ENCODE assay signal across 15 cellular contexts in the genomic region with DNA sequence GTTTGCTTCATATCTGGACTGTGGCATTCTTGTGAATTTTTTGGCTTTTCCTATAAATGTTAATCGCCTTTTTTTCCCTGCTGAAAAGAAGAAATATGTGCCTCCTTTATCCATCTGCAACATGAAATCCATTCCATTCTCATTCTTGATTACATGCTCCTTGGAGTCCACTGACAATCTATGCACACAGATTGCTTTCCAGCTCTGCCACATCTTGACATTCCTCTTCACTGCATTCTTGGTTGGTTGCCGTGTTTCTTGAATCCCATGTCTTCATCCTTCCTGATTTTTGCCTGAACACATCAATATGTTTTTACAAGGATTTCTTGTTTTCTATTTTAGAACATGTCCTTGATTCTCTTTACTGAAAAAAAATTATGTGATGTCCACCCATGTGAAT.
"Had no signal": no experiment of that assay in that cellular context is flagged by ENCODE, and none has a peak within 500 bp of the region (broad histone marks: within the 10 kb centered on the region; RNA-seq: fewer than 3 reads in every experiment).

No MANE protein-coding gene starts in this region.

- DNase-seq: activated CD4-positive, alpha-beta T cell treated with anti-CD3 and anti-CD28 coated beads, Interleukin-2, amount 10 ng/mL, durations not matched to agents 7 days and 5 days; activated CD4-positive, CD25-positive, alpha-beta regulatory T cell; activated CD8-positive, alpha-beta memory T cell treated with anti-CD3 and anti-CD28 coated beads for 24 hours; activated naive CD4-positive, alpha-beta T cell treated with anti-CD3 and anti-CD28 coated beads, Interleukin-2, amount 10 ng/mL, durations not matched to agents 7 days and 5 days; activated T-cell treated with anti-CD3 and anti-CD28 coated beads for 4 hours; adrenal gland; dorsolateral prefrontal cortex; mesendoderm; pancreas; stimulated activated CD4-positive, alpha-beta T cell treated with anti-CD3 and anti-CD28 coated beads, Interleukin-4, amount 100 ng/mL, for 4 hours; stimulated activated naive CD8-positive, alpha-beta T cell treated with anti-CD3 and anti-CD28 coated beads, Interleukin-15, amount 100 ng/mL, for 72 hours; T-helper 2 cell; uterus had no signal

- H3K9me3 Mint-ChIP-seq: activated CD4-positive, alpha-beta T cell treated with anti-CD3 and anti-CD28 coated beads, Interleukin-2, amount 10 ng/mL, durations not matched to agents 7 days and 5 days; activated naive CD4-positive, alpha-beta T cell treated with anti-CD3 and anti-CD28 coated beads, Interleukin-2, amount 10 ng/mL, durations not matched to agents 7 days and 5 days; activated T-helper 17 cell treated with anti-CD3 and anti-CD28 coated beads, Interleukin-2, amount 50 U/mL, for 72 hours; stimulated activated naive CD8-positive, alpha-beta T cell treated with anti-CD3 and anti-CD28 coated beads, Interleukin-15, amount 100 ng/mL, for 72 hours had no signal

- H3K27me3 ChIP-seq: adrenal gland, dorsolateral prefrontal cortex, pancreas, uterus had no signal

- H3K4me1 Mint-ChIP-seq: activated CD4-positive, alpha-beta T cell treated with anti-CD3 and anti-CD28 coated beads, Interleukin-2, amount 10 ng/mL, durations not matched to agents 7 days and 5 days; activated naive CD4-positive, alpha-beta T cell treated with anti-CD3 and anti-CD28 coated beads, Interleukin-2, amount 10 ng/mL, durations not matched to agents 7 days and 5 days; activated T-helper 17 cell treated with anti-CD3 and anti-CD28 coated beads, Interleukin-2, amount 50 U/mL, for 72 hours; stimulated activated naive CD8-positive, alpha-beta T cell treated with anti-CD3 and anti-CD28 coated beads, Interleukin-15, amount 100 ng/mL, for 72 hours had no signal

- H3K27ac Mint-ChIP-seq: activated CD4-positive, alpha-beta T cell treated with anti-CD3 and anti-CD28 coated beads, Interleukin-2, amount 10 ng/mL, durations not matched to agents 7 days and 5 days; activated naive CD4-positive, alpha-beta T cell treated with anti-CD3 and anti-CD28 coated beads, Interleukin-2, amount 10 ng/mL, durations not matched to agents 7 days and 5 days; activated T-helper 17 cell treated with anti-CD3 and anti-CD28 coated beads, Interleukin-2, amount 50 U/mL, for 72 hours; stimulated activated naive CD8-positive, alpha-beta T cell treated with anti-CD3 and anti-CD28 coated beads, Interleukin-15, amount 100 ng/mL, for 72 hours had no signal

- H3K9me3 ChIP-seq: adrenal gland, pancreas, thoracic aorta, uterus had no signal

- ATAC-seq: activated T-helper 17 cell treated with anti-CD3 and anti-CD28 coated beads, Interleukin-2, amount 50 U/mL, for 72 hours; stimulated activated naive CD8-positive, alpha-beta T cell treated with anti-CD3 and anti-CD28 coated beads, Interleukin-15, amount 100 ng/mL, for 72 hours had no signal

- H3K27me3 Mint-ChIP-seq: activated CD4-positive, alpha-beta T cell treated with anti-CD3 and anti-CD28 coated beads, Interleukin-2, amount 10 ng/mL, durations not matched to agents 7 days and 5 days; activated naive CD4-positive, alpha-beta T cell treated with anti-CD3 and anti-CD28 coated beads, Interleukin-2, amount 10 ng/mL, durations not matched to agents 7 days and 5 days; activated T-helper 17 cell treated with anti-CD3 and anti-CD28 coated beads, Interleukin-2, amount 50 U/mL, for 72 hours; stimulated activated naive CD8-positive, alpha-beta T cell treated with anti-CD3 and anti-CD28 coated beads, Interleukin-15, amount 100 ng/mL, for 72 hours had no signal

- H3K4me3 Mint-ChIP-seq: activated CD4-positive, alpha-beta T cell treated with anti-CD3 and anti-CD28 coated beads, Interleukin-2, amount 10 ng/mL, durations not matched to agents 7 days and 5 days; activated naive CD4-positive, alpha-beta T cell treated with anti-CD3 and anti-CD28 coated beads, Interleukin-2, amount 10 ng/mL, durations not matched to agents 7 days and 5 days; activated T-helper 17 cell treated with anti-CD3 and anti-CD28 coated beads, Interleukin-2, amount 50 U/mL, for 72 hours; stimulated activated naive CD8-positive, alpha-beta T cell treated with anti-CD3 and anti-CD28 coated beads, Interleukin-15, amount 100 ng/mL, for 72 hours had no signal

- H3K36me3 ChIP-seq: adrenal gland, pancreas, thoracic aorta, uterus had no signal

- H3K4me3 ChIP-seq: adrenal gland, dorsolateral prefrontal cortex, thoracic aorta, uterus had no signal

- H3K4me1 ChIP-seq: adrenal gland, uterus had no signal

- H3K27ac ChIP-seq: adrenal gland, dorsolateral prefrontal cortex, thoracic aorta, uterus had no signal
